8 cellular contexts compared by ENCODE assay signal in genomic region chr20:54668271-54669053, GRCh38.
DNase-seq lines count a peak whose midpoint lies in the region; ATAC-seq, FAIRE-seq and TF ChIP-seq lines count a peak whose summit lies in the region.

No MANE protein-coding gene starts in this region.

- TF ChIP-seq EP300 in H1 (IDR thresholded peaks at IDR 0.05; ENCODE audit: borderline replicate concordance in 1 of 2, low read depth in 2 of 2, low read length in 2 of 2) = no peak

- no peak overlapping the region for H3K56ac ChIP-seq in H1 (replicated peaks; ENCODE audit: insufficient read length, low read depth, low read length)

- no peak overlapping the region for H4K5ac ChIP-seq in H1 (ENCODE audit: insufficient read length, low read depth, low read length)

- H3K27me3 Mint-ChIP-seq in Calu3 (ENCODE audit: unreplicated experiment) = peaks cover 87% of the 10 kb centered on the region
- peaks cover 5% of the 10 kb centered on the region for H3K27me3 Mint-ChIP-seq in activated T-helper 1 cell treated with anti-CD3 and anti-CD28 coated beads, Interleukin-12 subunit alpha, Interleukin-12 subunit beta, Interleukin-2, Interleukin-4 antibody, amounts not matched to agents 30 ng/mL and 10 ng/mL and 1 ng/mL, durations not matched to agents 14 hours and 24 hours and 36 hours (ENCODE audit: insufficient read depth)

- H3K36me3 ChIP-seq in H1 (ENCODE audit: control insufficient read depth in 2 of 4, insufficient read depth in 4 of 4, low read length in 3 of 4) (no peaks in the 10 kb centered on the region), psoas muscle (ENCODE audit: insufficient read depth in 1 of 2, low read depth in 1 of 2) (no peaks in the 10 kb centered on the region)

- no peaks in the 10 kb centered on the region for H3K36me3 Mint-ChIP-seq in Calu3 (ENCODE audit: insufficient read depth, unreplicated experiment)
- no peaks in the 10 kb centered on the region for H3K36me3 Mint-ChIP-seq in activated T-helper 1 cell treated with anti-CD3 and anti-CD28 coated beads, Interleukin-12 subunit alpha, Interleukin-12 subunit beta, Interleukin-2, Interleukin-4 antibody, amounts not matched to agents 30 ng/mL and 10 ng/mL and 1 ng/mL, durations not matched to agents 14 hours and 24 hours and 36 hours (ENCODE audit: low read depth)

- H3K18ac ChIP-seq in H1 (ENCODE audit: extremely low read depth, low read length) = 0 out of 2 replicates have a peak overlapping the region, but pooled peaks have one; percentile 73

- H3K27ac Mint-ChIP-seq in Calu3 (ENCODE audit: unreplicated experiment) = no peak overlapping the region
- H3K27ac Mint-ChIP-seq in activated T-helper 1 cell treated with anti-CD3 and anti-CD28 coated beads, Interleukin-12 subunit alpha, Interleukin-12 subunit beta, Interleukin-2, Interleukin-4 antibody, amounts not matched to agents 30 ng/mL and 10 ng/mL and 1 ng/mL, durations not matched to agents 14 hours and 24 hours and 36 hours = no peak overlapping the region

- no peaks in the 10 kb centered on the region; a peak in 2 of 7 replicates for H3K4me1 ChIP-seq in H1 (replicated peaks in 1 of 4; ENCODE audit: control insufficient read depth in 3 of 4, insufficient read depth in 4 of 4, low read length in 3 of 4)
- H3K4me1 ChIP-seq in psoas muscle = no peaks in the 10 kb centered on the region

- no peaks in the 10 kb centered on the region for H3K9me3 Mint-ChIP-seq in Calu3 (ENCODE audit: low read depth, unreplicated experiment)
- H3K9me3 Mint-ChIP-seq in activated T-helper 1 cell treated with anti-CD3 and anti-CD28 coated beads, Interleukin-12 subunit alpha, Interleukin-12 subunit beta, Interleukin-2, Interleukin-4 antibody, amounts not matched to agents 30 ng/mL and 10 ng/mL and 1 ng/mL, durations not matched to agents 14 hours and 24 hours and 36 hours = no peaks in the 10 kb centered on the region

- peak; percentile 65 to 71 for TF ChIP-seq RAD21 in H1 (IDR thresholded peaks at IDR 0.05 in 1 of 2, conservative IDR thresholded peaks at IDR 0.05 in 1 of 2; ENCODE audit: low read depth in 2 of 2, low read length in 2 of 2)

- H3K14ac ChIP-seq in H1 (ENCODE audit: insufficient read length) = no peak overlapping the region

- 59% methylated on average over 13 of the region's 13 CpGs; no CpG with 5 or more reads in 1 of the 2 experiments for WGBS in H1 (ENCODE audit: extremely low coverage in 1 of 2, insufficient coverage in 1 of 2, insufficient read length in 1 of 2, insufficient replicate concordance in 2 of 2, low coverage in 1 of 2, low lambda C conversion rate in 2 of 2, missing lambda C conversion rate in 1 of 2), 2 experiments
- WGBS in psoas muscle, 3 donors = 32 to 36% (median 34%) methylated on average over 13 of the region's 13 CpGs

- H2BK12ac ChIP-seq in H1 (ENCODE audit: low read depth, low read length) = no peak overlapping the region

- H3K79me2 ChIP-seq in H1 (ENCODE audit: control insufficient read depth in 1 of 2, insufficient read depth in 2 of 2, low read length in 2 of 2) = no peaks in the 10 kb centered on the region

- no peaks in the 10 kb centered on the region for H4K20me1 ChIP-seq in H1 (replicated peaks in 1 of 2; ENCODE audit: control insufficient read depth in 1 of 2, insufficient read depth in 2 of 2, low read length in 2 of 2)

- H2AK5ac ChIP-seq in H1 (ENCODE audit: low read depth, low read length) = no peak overlapping the region

- no peaks in the 10 kb centered on the region for H3K79me1 ChIP-seq in H1 (ENCODE audit: low read depth, low read length)

- H3K4me3 ChIP-seq in H1 (ENCODE audit: extremely low read depth in 1 of 4, insufficient read depth in 2 of 4, low read depth in 3 of 4, low read length in 4 of 4) (no peak overlapping the region), psoas muscle (no peak overlapping the region)

- H3K4me1 Mint-ChIP-seq in Calu3 (ENCODE audit: low read depth, unreplicated experiment) = peaks cover 13% of the 10 kb centered on the region
- H3K4me1 Mint-ChIP-seq in activated T-helper 1 cell treated with anti-CD3 and anti-CD28 coated beads, Interleukin-12 subunit alpha, Interleukin-12 subunit beta, Interleukin-2, Interleukin-4 antibody, amounts not matched to agents 30 ng/mL and 10 ng/mL and 1 ng/mL, durations not matched to agents 14 hours and 24 hours and 36 hours (ENCODE audit: low read depth) = peaks cover 5% of the 10 kb centered on the region

- peak; percentile 77 for ATAC-seq in GM19023 (IDR thresholded peaks at IDR 0.05; ENCODE audit: unreplicated experiment)
- ATAC-seq in HG03103 (IDR thresholded peaks at IDR 0.05; ENCODE audit: low read depth, unreplicated experiment) = peak; percentile 83
- ATAC-seq in SK-N-SH treated with all-trans-retinoic acid at 6 μM for 48 hours = peak; percentile 72
- ATAC-seq in psoas muscle = peak in 1 of 4 donors; percentile 48

- H3K27me3 ChIP-seq in H1 (replicated peaks in 1 of 4; ENCODE audit: control insufficient read depth in 3 of 4, extremely low read depth in 1 of 4, insufficient read depth in 3 of 4, low read length in 3 of 4) (peaks cover 0 to 3% (median 0%) of the 10 kb centered on the region in 4 experiments; a peak in 1 of 7 replicates), psoas muscle (ENCODE audit: insufficient read depth in 3 of 3, low read length in 2 of 3) (peaks cover 0 to 6% (median 3%) of the 10 kb centered on the region in 3 donors)

- TF ChIP-seq CTCF in Calu3 (IDR thresholded peaks at IDR 0.05; ENCODE audit: unreplicated experiment) = peak; percentile 85
- peak; percentile 62 to 68 (median 63) for TF ChIP-seq CTCF in H1 (IDR thresholded peaks at IDR 0.05; ENCODE audit: control extremely low read depth in 1 of 3, insufficient read depth in 1 of 3, low read depth in 1 of 3, low read length in 3 of 3)
- peak; percentile 44 for TF ChIP-seq CTCF in psoas muscle (IDR thresholded peaks at IDR 0.05)

- CTCF ChIA-PET in Calu3 (lab: Charles Lee) (interaction anchor here (0.6 to 1.5 kb wide), 5 partner anchors 9 to 1531 kb away, joined by 3 to 6 read pairs (median 4); no protein-coding TSS in a partner anchor), H1 (lab: Charles Lee; ENCODE audit: partially characterized antibody) (interaction anchor here (0.7 to 4.1 kb wide), 9 partner anchors 11 to 564 kb away, joined by 3 to 25 read pairs (median 3); no protein-coding TSS in a partner anchor)

- H4K8ac ChIP-seq in H1 (ENCODE audit: extremely low read depth, insufficient read depth, low read length) = no peak overlapping the region

- intact Hi-C loops in Calu3 (cut with micrococcal nuclease; ENCODE audit: unreplicated experiment) = loop anchor here (10.0 kb wide), 1 partner anchor 1676 kb away; no protein-coding TSS in a partner anchor
- intact Hi-C loops in psoas muscle (cut with DNase I) = no loop called here
- intact Hi-C loops in activated T-helper 1 cell treated with anti-CD3 and anti-CD28 coated beads, Interleukin-12 subunit alpha, Interleukin-12 subunit beta, Interleukin-2, Interleukin-4 antibody, amounts not matched to agents 30 ng/mL and 10 ng/mL and 1 ng/mL, durations not matched to agents 14 hours and 24 hours and 36 hours (cut with micrococcal nuclease) = no loop called here

- H3K9ac ChIP-seq in H1 (replicated peaks in 1 of 4; ENCODE audit: extremely low read depth in 1 of 4, low read depth in 3 of 4, low read length in 3 of 4) = no peak overlapping the region; a peak in 1 of 7 replicates

- FAIRE-seq in H1 (lab: Jason Lieb, UNC) = peak; percentile 50

- no peak overlapping the region for H3K4ac ChIP-seq in H1 (replicated peaks; ENCODE audit: insufficient read length, low read depth, low read length)

- H2BK120ac ChIP-seq in H1 (replicated peaks; ENCODE audit: low read depth, low read length) = no peak overlapping the region

- H3K23me2 ChIP-seq in H1 (ENCODE audit: low read depth, low read length) = no peaks in the 10 kb centered on the region

- peak overlapping the region; percentile 37 for H3K4me3 Mint-ChIP-seq in Calu3 (ENCODE audit: low read depth, unreplicated experiment)
- H3K4me3 Mint-ChIP-seq in activated T-helper 1 cell treated with anti-CD3 and anti-CD28 coated beads, Interleukin-12 subunit alpha, Interleukin-12 subunit beta, Interleukin-2, Interleukin-4 antibody, amounts not matched to agents 30 ng/mL and 10 ng/mL and 1 ng/mL, durations not matched to agents 14 hours and 24 hours and 36 hours = no peak overlapping the region

- H2BK20ac ChIP-seq in H1 (ENCODE audit: low read length) = no peak overlapping the region

- H3K27ac ChIP-seq in H1 (ENCODE audit: low read depth, low read length) = no peak overlapping the region
- no peak overlapping the region for H3K27ac ChIP-seq in psoas muscle

- no peaks in the 10 kb centered on the region for H3K9me3 ChIP-seq in H1 (ENCODE audit: insufficient read depth in 2 of 2, low read depth in 1 of 2, low read length in 1 of 2)
- no peaks in the 10 kb centered on the region for H3K9me3 ChIP-seq in psoas muscle

- no peak overlapping the region for H3K4me2 ChIP-seq in H1 (ENCODE audit: insufficient read depth in 1 of 2, low read depth in 2 of 2, low read length in 2 of 2)

- DNase-seq in Calu3 (peak; percentile 75), H1 (ENCODE audit: low read depth in 1 of 2, low spot score in 2 of 2) (peak in 1 of 2 experiments; percentile 77), psoas muscle (no peak), inferior parietal cortex (ENCODE audit: extremely low spot score) (no peak)
- no peak for DNase-seq in activated T-helper 1 cell treated with anti-CD3 and anti-CD28 coated beads, Interleukin-12 subunit alpha, Interleukin-12 subunit beta, Interleukin-2, Interleukin-4 antibody, amounts not matched to agents 30 ng/mL and 10 ng/mL and 1 ng/mL, durations not matched to agents 14 hours and 24 hours and 36 hours (ENCODE audit: low spot score)

- POLR2A ChIA-PET in H1 (lab: Charles Lee; ENCODE audit: partially characterized antibody) = no interaction called here

- TF ChIP-seq POLR2A in H1 (IDR thresholded peaks at IDR 0.05; ENCODE audit: control extremely low read depth in 1 of 2, low read depth in 2 of 2, low read length in 2 of 2) = no peak

- BruUV-seq in Calu3 (replicated peaks; lab: Mats Ljungman, UMichigan) = no TSS peak

- no peak overlapping the region for H2BK5ac ChIP-seq in H1 (ENCODE audit: low read depth, low read length)

- no peak overlapping the region for H4K91ac ChIP-seq in H1 (replicated peaks; ENCODE audit: insufficient read length, low read length)

- H2AFZ ChIP-seq in H1 (ENCODE audit: low read length) = peak overlapping the region; percentile 85; the same call in 1 of the 2 replicates

- H3K23ac ChIP-seq in H1 (ENCODE audit: insufficient read length) = no peak overlapping the region

- H2BK15ac ChIP-seq in H1 (ENCODE audit: low read length) = no peak overlapping the region

TF ChIP-seq in H1, 55 proteins besides CTCF, POLR2A, EP300 and RAD21 (continues in another document):
- TF ChIP-seq NRF1 (IDR thresholded peaks at IDR 0.05; ENCODE audit: low read depth, low read length) = no peak
- no peak for TF ChIP-seq TEAD4 (IDR thresholded peaks at IDR 0.05; ENCODE audit: low read depth, low read length)
- no peak for TF ChIP-seq ATF3 (IDR thresholded peaks at IDR 0.05; ENCODE audit: insufficient read depth, low read depth, low read length)
- TF ChIP-seq CHD1 (IDR thresholded peaks at IDR 0.05; ENCODE audit: low read depth, low read length) = no peak
- TF ChIP-seq GTF2F1 (IDR thresholded peaks at IDR 0.05; ENCODE audit: borderline replicate concordance, low read depth, low read length) = no peak
